ENCODE assay signal across 8 cellular contexts in genomic region chr15:23039151-23039916, GRCh38. TPM values are rescaled to one million over a fixed set of nuclear protein-coding genes. Genes with fewer than 3 reads are reported as not detected.
A peak's percentile ranks its signal among the peaks of the same experiment; 100 is the strongest.
DNase-seq lines count a peak whose midpoint lies in the region; ATAC-seq, FAIRE-seq and TF ChIP-seq lines count a peak whose summit lies in the region.

Gene TUBGCP5 (minus strand): TSS chr15:23039569. CDS start chr15:23039543, 26 bp downstream.

- DNase-seq in AG08396 (ENCODE audit: low spot score) (peak; percentile 98), NCI-H2196 treated with DMSO at 0.1 percent for 48 hours (lab: John Stamatoyannopoulos, UW; ENCODE audit: unreplicated experiment) (peak; percentile 63), breast epithelium (ENCODE audit: low spot score in 2 of 2) (peak; percentile 93 to 96), iPS-NIHi11 (ENCODE audit: low spot score) (peak; percentile 98), small intestine (peak; percentile 95)

- H3K36me3 ChIP-seq in breast epithelium (no peaks in the 10 kb centered on the region), small intestine (ENCODE audit: control insufficient read depth in 2 of 2, insufficient read depth in 2 of 2, low read length in 2 of 2) (peaks cover 0 to 2% of the 10 kb centered on the region in 2 donors)

- H3K27ac ChIP-seq in VCaP (peak within 1 kb of the TSS; percentile 83), breast epithelium (peak within 1 kb of the TSS; percentile 41 to 92), small intestine (ENCODE audit: low read depth in 1 of 2, low read length in 1 of 2) (peak within 1 kb of the TSS; percentile 92 to 95)

- WGBS in small intestine, 3 donors = 0 to 1% (median 0%) methylated on average over 72 to 92 of the region's 92 CpGs

- peak; percentile 97 for ATAC-seq in GM18907 (IDR thresholded peaks at IDR 0.05; ENCODE audit: unreplicated experiment)
- peak; percentile 92 for ATAC-seq in HG03139 (IDR thresholded peaks at IDR 0.05; ENCODE audit: unreplicated experiment)

- H3K4me3 ChIP-seq in breast epithelium = peak within 1 kb of the TSS; percentile 71 to 99 (median 71)
- peak within 1 kb of the TSS; percentile 55 to 96 for H3K4me3 ChIP-seq in small intestine (ENCODE audit: low read depth in 1 of 2, low read length in 2 of 2)

- intact Hi-C loops in breast epithelium (cut with DNase I; ENCODE audit: low total_unique reads) = no loop called here

- TF ChIP-seq POLR2A in breast epithelium (IDR thresholded peaks at IDR 0.05) = peak; percentile 44

- TF ChIP-seq CTCF in VCaP (conservative IDR thresholded peaks at IDR 0.05) = peak; percentile 29; the same call in 1 of the 2 replicates
- TF ChIP-seq CTCF in breast epithelium (IDR thresholded peaks at IDR 0.05) = peak; percentile 38 to 74 (median 67)

- no peaks in the 10 kb centered on the region for H3K27me3 ChIP-seq in breast epithelium
- H3K27me3 ChIP-seq in small intestine (ENCODE audit: control insufficient read depth in 2 of 2, insufficient read depth in 2 of 2, low read length in 2 of 2) = no peaks in the 10 kb centered on the region

- H3K4me1 ChIP-seq in breast epithelium = no peaks in the 10 kb centered on the region
- no peaks in the 10 kb centered on the region for H3K4me1 ChIP-seq in small intestine (ENCODE audit: control insufficient read depth in 2 of 2, insufficient read depth in 1 of 2, low read depth in 1 of 2, low read length in 1 of 2)

- H3K9me3 ChIP-seq in breast epithelium = no peaks in the 10 kb centered on the region
- H3K9me3 ChIP-seq in small intestine (ENCODE audit: control insufficient read depth, low read depth) = no peaks in the 10 kb centered on the region

- no peak for FAIRE-seq in small intestine (lab: Jason Lieb, UNC)

RNA-seq across cellular contexts. Expression of gene TUBGCP5, which starts in this region (rescaled TPM):
- total RNA-seq in breast epithelium = 10 to 100 TPM; 27.5 to 33.6 (median 28.0) TPM
- polyA plus RNA-seq in small intestine = 1 to 10 TPM; 3.0 to 7.0 (median 5.1) TPM

Comparison
In these comparisons a context has a peak if more than half of its experiments do, and no peak if none do; other contexts are left out.
1. Peak in every context shown above with its lines: DNase-seq, ATAC-seq, H3K4me3 ChIP-seq and H3K27ac ChIP-seq.